ENCODE assay signal across 1 cellular context in genomic region chr4:189048119-189048518, GRCh38.
TF ChIP-seq lines count a peak whose summit lies in the region.

No MANE protein-coding gene starts in this region.

TF ChIP-seq in H1, 55 proteins besides CTCF, POLR2A, EP300 and RAD21 (continued from another document):
- TF ChIP-seq RNF2 (IDR thresholded peaks at IDR 0.05; ENCODE audit: borderline replicate concordance, low read depth, low read length, missing control alignments, poor library complexity, severe bottlenecking) (no peak), SIN3A (conservative IDR thresholded peaks at IDR 0.05 in 1 of 2, IDR thresholded peaks at IDR 0.05 in 1 of 2; ENCODE audit: low read depth in 1 of 2, low read length in 2 of 2) (no peak), NANOG (IDR thresholded peaks at IDR 0.05; ENCODE audit: insufficient read depth, low read depth, low read length, poor library complexity, severe bottlenecking) (no peak), SP4 (IDR thresholded peaks at IDR 0.05; ENCODE audit: low read length) (no peak), USF2 (IDR thresholded peaks at IDR 0.05; ENCODE audit: low read length) (no peak), FOSL1 (IDR thresholded peaks at IDR 0.05; ENCODE audit: insufficient read depth, low read depth, low read length) (no peak), TEAD4 (IDR thresholded peaks at IDR 0.05; ENCODE audit: low read depth, low read length) (no peak), JUN (IDR thresholded peaks at IDR 0.05; ENCODE audit: low read depth, low read length) (no peak), SIX5 (IDR thresholded peaks at IDR 0.05; ENCODE audit: low read depth, low read length) (no peak)
TF ChIP-seq in H1: peak in this region for 0.
